ENCODE assay signal across 25 cellular contexts in genomic region chr13:100409132-100409531, GRCh38.
A peak's percentile ranks its signal among the peaks of the same experiment; 100 is the strongest.
DNase-seq lines count a peak whose midpoint lies in the region; ATAC-seq, FAIRE-seq and TF ChIP-seq lines count a peak whose summit lies in the region.
"Had no signal": no experiment of that assay in that cellular context is flagged by ENCODE, and none has a peak within 500 bp of the region (broad histone marks: within the 10 kb centered on the region; RNA-seq: fewer than 3 reads in every experiment).

No MANE protein-coding gene starts in this region.

- no peaks in the 10 kb centered on the region for H3K9me1 ChIP-seq in IMR-90 (ENCODE audit: insufficient read depth, low read length)

- no peak overlapping the region for H2AK5ac ChIP-seq in IMR-90 (ENCODE audit: low read depth, low read length)
- H2AK5ac ChIP-seq in mesenchymal stem cell (ENCODE audit: low read length, severe bottlenecking), result no peak overlapping the region

- H4K8ac ChIP-seq in IMR-90 (ENCODE audit: low read depth in 2 of 2, low read length in 2 of 2) (no peak overlapping the region), mesenchymal stem cell (ENCODE audit: low read length) (no peak overlapping the region)

- H2BK15ac ChIP-seq in IMR-90 (ENCODE audit: low read depth, low read length), result no peak overlapping the region
- H2BK15ac ChIP-seq in mesenchymal stem cell (ENCODE audit: low read depth, poor library complexity, severe bottlenecking), result no peak overlapping the region

- no peak overlapping the region for H4K5ac ChIP-seq in IMR-90 (ENCODE audit: low read depth, low read length)

- H3K9ac ChIP-seq in IMR-90 (ENCODE audit: low read depth, low read length), result no peak overlapping the region
- no peak overlapping the region for H3K9ac ChIP-seq in GM12878 (ENCODE audit: control insufficient read depth, insufficient read depth, low read length)
- H3K9ac ChIP-seq in mesenchymal stem cell (ENCODE audit: low read length), result no peak overlapping the region

- H4K91ac ChIP-seq in IMR-90 (ENCODE audit: insufficient read depth, low read depth, low read length), result no peak overlapping the region
- H4K91ac ChIP-seq in mesenchymal stem cell (ENCODE audit: low read length), result no peak overlapping the region

- BruUV-seq in IMR-90 (replicated peaks; lab: Mats Ljungman, UMichigan) (no TSS peak), GM12878 (replicated peaks; lab: Mats Ljungman, UMichigan) (no TSS peak)

- TF ChIP-seq EP300 in GM12878 (IDR thresholded peaks at IDR 0.05; ENCODE audit: borderline replicate concordance in 1 of 2, control insufficient read depth in 1 of 2, low read depth in 2 of 2, low read length in 2 of 2), result no peak

- H2BK120ac ChIP-seq in IMR-90 (ENCODE audit: low read depth, low read length) (no peak overlapping the region), mesenchymal stem cell (ENCODE audit: low read depth, low read length) (no peak overlapping the region)

- no peak overlapping the region for H3K56ac ChIP-seq in IMR-90 (ENCODE audit: extremely low read depth, insufficient read depth, low read length)

- H3K4ac ChIP-seq in IMR-90 (ENCODE audit: low read depth, low read length) (no peak overlapping the region), mesenchymal stem cell (ENCODE audit: low read depth in 1 of 2, low read length in 2 of 2) (no peak overlapping the region)

- H3K36me3 ChIP-seq in IMR-90 (ENCODE audit: control insufficient read depth, insufficient read depth, low read length) (peaks cover 5% of the 10 kb centered on the region), GM12878 (ENCODE audit: control insufficient read depth in 2 of 2, insufficient read depth in 2 of 2, low read length in 1 of 2) (no peaks in the 10 kb centered on the region), mesenchymal stem cell (ENCODE audit: control insufficient read depth in 1 of 2, insufficient read depth in 2 of 2, low read depth in 1 of 2, low read length in 2 of 2) (peaks cover 29 to 33% of the 10 kb centered on the region in 2 experiments)
- H3K36me3 ChIP-seq: HAP-1 had no signal

- CTCF ChIA-PET in IMR-90 (lab: Yijun Ruan, JAX) (no interaction called here), GM12878 (lab: Yijun Ruan, JAX) (no interaction called here)

- SMC1A ChIA-PET in GM12878 (lab: Charles Lee; ENCODE audit: uncharacterized antibody, unreplicated experiment), result no interaction called here

- RAD21 ChIA-PET in GM12878 (lab: Charles Lee; ENCODE audit: unreplicated experiment), result no interaction called here

- POLR2A ChIA-PET in IMR-90 (lab: Charles Lee; ENCODE audit: unreplicated experiment) (no interaction called here), GM12878 (lab: Charles Lee) (no interaction called here)

- H3K4me1 ChIP-seq in IMR-90 (ENCODE audit: control insufficient read depth, insufficient read depth, low read length) (no peaks in the 10 kb centered on the region), GM12878 (ENCODE audit: control insufficient read depth, insufficient read depth, low read length) (no peaks in the 10 kb centered on the region), mesenchymal stem cell (ENCODE audit: control insufficient read depth, insufficient read depth, low read depth, low read length) (no peaks in the 10 kb centered on the region)
- H3K4me1 ChIP-seq: gastrocnemius medialis, HAP-1, stomach, transverse colon had no signal

- H2BK12ac ChIP-seq in mesenchymal stem cell (ENCODE audit: low read length in 2 of 2), result no peak overlapping the region

- H3K79me2 ChIP-seq in GM12878 (ENCODE audit: control insufficient read depth, insufficient read depth, low read length), result no peaks in the 10 kb centered on the region

- no peak for TF ChIP-seq POLR2A in IMR-90 (IDR thresholded peaks at IDR 0.05; ENCODE audit: low read depth, low read length)
- TF ChIP-seq POLR2A in GM12878 (IDR thresholded peaks at IDR 0.05; ENCODE audit: low read depth, low read length), result no peak

- no peaks in the 10 kb centered on the region for H4K20me1 ChIP-seq in IMR-90 (ENCODE audit: insufficient read depth, low read length)
- no peaks in the 10 kb centered on the region for H4K20me1 ChIP-seq in GM12878 (ENCODE audit: control insufficient read depth, insufficient read depth)

- WGBS in IMR-90 (ENCODE audit: extremely low coverage in 2 of 2, insufficient read length in 1 of 2), 2 experiments, result no CpG with 5 or more reads among the region's 5 CpGs
- WGBS in GM12878 (ENCODE audit: insufficient coverage, insufficient replicate concordance, low lambda C conversion rate, missing lambda C conversion rate), result 95% methylated on average over 5 of the region's 5 CpGs
- WGBS in mesenchymal stem cell, result 98% methylated on average over 5 of the region's 5 CpGs

- H2AFZ ChIP-seq in IMR-90 (replicated peaks; ENCODE audit: low read length, poor library complexity) (no peak overlapping the region), GM12878 (ENCODE audit: control insufficient read depth, low read depth, low read length) (no peak overlapping the region), mesenchymal stem cell (ENCODE audit: low read depth, low read length) (no peak overlapping the region)

- no peak for ATAC-seq in IMR-90 (ENCODE audit: low read depth)
- no peak for ATAC-seq in GM12878
- ATAC-seq in HG03108 (IDR thresholded peaks at IDR 0.05; ENCODE audit: unreplicated experiment), result no peak
- no peak for ATAC-seq in GM19351 (IDR thresholded peaks at IDR 0.05; ENCODE audit: unreplicated experiment)
- ATAC-seq: activated naive CD8-positive, alpha-beta T cell treated with anti-CD3 and anti-CD28 coated beads, Interleukin-2, amount 50 U/mL, for 24 hours; CD8-positive, alpha-beta T cell; gastrocnemius medialis had no signal

- H3K23ac ChIP-seq in IMR-90 (ENCODE audit: low read depth, low read length) (no peak overlapping the region), mesenchymal stem cell (ENCODE audit: low read length in 2 of 2) (no peak overlapping the region)

- H3K27ac ChIP-seq in IMR-90 (ENCODE audit: insufficient read depth, low read length) (no peak overlapping the region), GM12878 (ENCODE audit: control insufficient read depth, insufficient read depth) (no peak overlapping the region), mesenchymal stem cell (ENCODE audit: low read length, poor library complexity, severe bottlenecking) (no peak overlapping the region)
- H3K27ac ChIP-seq: gastrocnemius medialis, RWPE1, stomach, transverse colon had no signal

- H3K79me1 ChIP-seq in IMR-90 (ENCODE audit: low read depth in 1 of 2, low read length in 2 of 2), result no peaks in the 10 kb centered on the region
- H3K79me1 ChIP-seq in mesenchymal stem cell (replicated peaks; ENCODE audit: low read length, poor library complexity, severe bottlenecking), result peaks cover 15% of the 10 kb centered on the region

- H3K9me3 ChIP-seq in IMR-90 (ENCODE audit: control insufficient read depth, insufficient read depth, low read length) (peaks cover 30% of the 10 kb centered on the region), GM12878 (replicated peaks; ENCODE audit: control insufficient read depth, insufficient read depth, low read length) (peaks cover 11% of the 10 kb centered on the region), mesenchymal stem cell (ENCODE audit: control insufficient read depth, low read length) (peaks cover 52% of the 10 kb centered on the region)

- no peak for TF ChIP-seq CTCF in IMR-90 (conservative IDR thresholded peaks at IDR 0.05; ENCODE audit: low read depth, low read length)
- TF ChIP-seq CTCF in GM12878 (IDR thresholded peaks at IDR 0.05 in 2 of 3, conservative IDR thresholded peaks at IDR 0.05 in 1 of 3; ENCODE audit: control insufficient read depth in 2 of 3, extremely low read depth in 1 of 3, insufficient read depth in 1 of 3, low read depth in 3 of 3, low read length in 3 of 3), result no peak

- no peak overlapping the region for H3K4me2 ChIP-seq in IMR-90 (ENCODE audit: low read depth, low read length)
- H3K4me2 ChIP-seq in GM12878 (ENCODE audit: control insufficient read depth, insufficient read depth), result no peak overlapping the region
- H3K4me2 ChIP-seq in mesenchymal stem cell (ENCODE audit: low read length, poor library complexity, severe bottlenecking), result no peak overlapping the region

- dilution Hi-C loops in IMR-90 (cut with HindIII; ENCODE audit: low sequenced_read_pairs, unreplicated experiment), result no loop called here

- H3K4me3 ChIP-seq in IMR-90 (ENCODE audit: insufficient read depth, low read depth, low read length), result no peak overlapping the region
- no peak overlapping the region for H3K4me3 ChIP-seq in GM12878
- peak overlapping the region in 1 of 2 experiments; percentile 31 for H3K4me3 ChIP-seq in mesenchymal stem cell (ENCODE audit: insufficient read depth in 1 of 2, low read depth in 1 of 2, low read length in 2 of 2)
- H3K4me3 ChIP-seq: gastrocnemius medialis, HAP-1, stomach, transverse colon had no signal

- in situ Hi-C loops in IMR-90 (cut with MboI; ENCODE audit: low sequenced_read_pairs), result no loop called here
- in situ Hi-C loops in GM12878 (cut with MboI), result no loop called here

- H3K27me3 ChIP-seq in IMR-90 (ENCODE audit: control insufficient read depth, insufficient read depth, low read length) (no peaks in the 10 kb centered on the region), GM12878 (replicated peaks in 1 of 2; ENCODE audit: control insufficient read depth in 2 of 2, insufficient read depth in 2 of 2, low read length in 1 of 2) (no peaks in the 10 kb centered on the region), mesenchymal stem cell (ENCODE audit: control insufficient read depth in 1 of 2, insufficient read depth in 1 of 2, low read length in 2 of 2) (no peaks in the 10 kb centered on the region)
- H3K27me3 ChIP-seq: gastrocnemius medialis, stomach, transverse colon had no signal

- H2BK5ac ChIP-seq in IMR-90 (ENCODE audit: low read depth, low read length, poor library complexity, severe bottlenecking) (no peak overlapping the region), mesenchymal stem cell (ENCODE audit: low read depth, low read length, poor library complexity, severe bottlenecking) (no peak overlapping the region)

- H3K18ac ChIP-seq in IMR-90 (ENCODE audit: low read depth, low read length) (no peak overlapping the region), mesenchymal stem cell (ENCODE audit: low read depth in 1 of 2, low read length in 2 of 2) (no peak overlapping the region)

- intact Hi-C loops in IMR-90 (cut with micrococcal nuclease), result no loop called here
- intact Hi-C loops in GM12878 (cut with micrococcal nuclease; ENCODE audit: unreplicated experiment), result no loop called here

- peak overlapping the region; percentile 55 for H2AK9ac ChIP-seq in IMR-90 (replicated peaks; ENCODE audit: low read depth, low read length, poor library complexity)

- H3K14ac ChIP-seq in IMR-90 (replicated peaks; ENCODE audit: low read depth, low read length) (no peak overlapping the region), mesenchymal stem cell (ENCODE audit: low read length in 2 of 2) (no peak overlapping the region)

- TF ChIP-seq RAD21 in IMR-90 (IDR thresholded peaks at IDR 0.05; ENCODE audit: low read length), result no peak
- no peak for TF ChIP-seq RAD21 in GM12878 (IDR thresholded peaks at IDR 0.05; ENCODE audit: insufficient read depth, low read depth, low read length)

- H2BK20ac ChIP-seq in IMR-90 (ENCODE audit: low read depth, low read length), result no peak overlapping the region

- DNase-seq in DMS53 (lab: John Stamatoyannopoulos, UW) (peak; percentile 6), DMS53 treated with DMSO at 0.1 percent for 48 hours (lab: John Stamatoyannopoulos, UW; ENCODE audit: unreplicated experiment) (no peak), IMR-90 (peak; percentile 8), GM12878 (ENCODE audit: low read depth, low spot score) (no peak), mesenchymal stem cell (peak; percentile 28), NCI-H128 (lab: John Stamatoyannopoulos, UW; ENCODE audit: unreplicated experiment) (no peak)
- DNase-seq: 8988T; activated gamma-delta T cell treated with Interleukin-2 at 50 U/mL for 16 hours; activated naive CD8-positive, alpha-beta T cell treated with anti-CD3 and anti-CD28 coated beads, Interleukin-2, amount 50 U/mL, for 24 hours; activated T-cell treated with anti-CD3 and anti-CD28 coated beads, Interleukin-2, amount 50 U/mL, for 24 hours; CD8-positive, alpha-beta T cell; DMS79; effector CD8-positive, alpha-beta T cell; erythroblast; gastrocnemius medialis; NCI-H1436 treated with DMSO at 0.1 percent for 48 hours; NCI-H524 treated with DMSO at 0.1 percent for 48 hours; stimulated activated CD8-positive, alpha-beta memory T cell treated with anti-CD3 and anti-CD28 coated beads, Interleukin-4, amount 100 ng/mL, for 48 hours; stomach; transverse colon had no signal

- FAIRE-seq in GM12878 (lab: Jason Lieb, UNC), result no peak
- FAIRE-seq: keratinocyte had no signal

Comparison
In these comparisons a context has a peak if more than half of its experiments do, and no peak if none do; other contexts are left out.
1. DNase-seq: peak in DMS53 (single experiment), IMR-90 (single experiment) and mesenchymal stem cell (single experiment); none in DMS53 treated with DMSO at 0.1 percent for 48 hours (single experiment), GM12878 (single experiment) and NCI-H128 (single experiment).